8 cellular contexts compared by ENCODE assay signal in the genomic region with DNA sequence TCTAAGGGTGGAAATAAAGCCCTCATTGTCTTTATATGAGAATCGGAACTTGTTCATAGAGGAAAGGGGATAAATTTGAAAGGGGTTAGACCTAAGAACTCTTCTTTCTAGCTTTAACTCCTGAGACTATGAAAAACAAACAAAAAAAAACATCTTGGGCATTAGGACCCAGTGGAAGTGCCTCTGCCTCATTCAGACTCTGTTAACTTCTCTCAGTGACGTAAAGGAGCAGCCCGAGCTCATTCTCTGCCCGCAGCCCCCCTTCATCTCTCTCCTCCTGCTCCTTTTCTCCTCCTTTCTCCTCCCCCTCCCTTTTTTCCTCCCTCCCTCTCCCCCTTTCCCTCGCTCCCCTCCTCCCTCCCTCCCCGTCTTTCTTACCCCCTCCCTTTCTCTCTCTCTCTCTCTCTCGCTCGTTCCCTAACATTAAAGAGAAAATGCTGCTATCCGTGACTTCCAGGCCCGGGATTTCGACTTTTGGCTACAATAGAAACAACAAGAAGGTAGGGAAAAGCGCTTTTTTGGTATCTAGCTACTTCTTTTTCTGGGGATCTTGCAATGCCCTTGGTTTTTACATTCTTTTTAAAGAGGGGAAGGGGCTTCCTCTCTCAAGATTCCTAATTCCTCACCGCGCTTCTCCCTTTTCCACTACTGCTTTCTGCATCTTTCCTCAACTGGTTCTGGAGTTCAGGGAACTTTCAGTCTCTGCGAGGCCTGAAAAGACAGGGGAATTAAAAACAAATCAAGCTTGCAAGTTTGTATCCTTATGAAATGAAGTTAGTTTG. TPM values are rescaled to one million over a fixed set of nuclear protein-coding genes. Genes with fewer than 3 reads are reported as not detected.
DNase-seq lines count a peak whose midpoint lies in the region; ATAC-seq and TF ChIP-seq lines count a peak whose summit lies in the region.

A gene with protein sequence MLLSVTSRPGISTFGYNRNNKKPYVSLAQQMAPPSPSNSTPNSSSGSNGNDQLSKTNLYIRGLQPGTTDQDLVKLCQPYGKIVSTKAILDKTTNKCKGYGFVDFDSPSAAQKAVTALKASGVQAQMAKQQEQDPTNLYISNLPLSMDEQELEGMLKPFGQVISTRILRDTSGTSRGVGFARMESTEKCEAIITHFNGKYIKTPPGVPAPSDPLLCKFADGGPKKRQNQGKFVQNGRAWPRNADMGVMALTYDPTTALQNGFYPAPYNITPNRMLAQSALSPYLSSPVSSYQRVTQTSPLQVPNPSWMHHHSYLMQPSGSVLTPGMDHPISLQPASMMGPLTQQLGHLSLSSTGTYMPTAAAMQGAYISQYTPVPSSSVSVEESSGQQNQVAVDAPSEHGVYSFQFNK (plus strand): TSS at position 231 of the 782 bp plus-strand sequence. CDS start 204 bp downstream, at position 435.

- peak within 1 kb of the TSS; percentile 98 for H2AK5ac ChIP-seq in IMR-90 (ENCODE audit: low read depth, low read length)

- H3K4me2 ChIP-seq in IMR-90 (ENCODE audit: low read depth, low read length): peak within 1 kb of the TSS; percentile 100

- no peaks in the 10 kb centered on the region for H3K27me3 ChIP-seq in IMR-90 (ENCODE audit: control insufficient read depth, insufficient read depth, low read length)
- H3K27me3 ChIP-seq in Peyer's patch: no peaks in the 10 kb centered on the region
- H3K27me3 ChIP-seq in thoracic aorta (replicated peaks; ENCODE audit: insufficient read depth): no peaks in the 10 kb centered on the region

- H3K27ac ChIP-seq in IMR-90 (ENCODE audit: insufficient read depth, low read length) (peak within 1 kb of the TSS; percentile 95), Peyer's patch (peak within 1 kb of the TSS; percentile 35 to 84 (median 77)), thoracic aorta (peak within 1 kb of the TSS; percentile 68 to 92)

- H3K36me3 ChIP-seq in IMR-90 (ENCODE audit: control insufficient read depth, insufficient read depth, low read length) (peaks cover 4% of the 10 kb centered on the region), Peyer's patch (no peaks in the 10 kb centered on the region), thoracic aorta (no peaks in the 10 kb centered on the region)

- peak within 1 kb of the TSS; percentile 100 for H3K4me3 ChIP-seq in IMR-90 (ENCODE audit: insufficient read depth, low read depth, low read length)
- peak within 1 kb of the TSS; percentile 36 to 59 (median 50) for H3K4me3 ChIP-seq in Peyer's patch
- peak within 1 kb of the TSS; percentile 79 for H3K4me3 ChIP-seq in thoracic aorta

- H3K9me1 ChIP-seq in IMR-90 (ENCODE audit: insufficient read depth, low read length): peaks cover 6% of the 10 kb centered on the region

- H3K4me3 Mint-ChIP-seq in activated naive CD4-positive, alpha-beta T cell treated with anti-CD3 and anti-CD28 coated beads for 36 hours: peak within 1 kb of the TSS; percentile 62
- H3K4me3 Mint-ChIP-seq in naive B cell: peak within 1 kb of the TSS; percentile 67 to 97 (median 93)

- CTCF ChIA-PET in IMR-90 (lab: Yijun Ruan, JAX): interaction anchor here (0.5 to 1.0 kb wide), 6 partner anchors 20 to 214 kb away, joined by 3 to 9 read pairs (median 4); no protein-coding TSS in a partner anchor
- CTCF ChIA-PET in activated naive CD4-positive, alpha-beta T cell treated with anti-CD3 and anti-CD28 coated beads for 36 hours (lab: Charles Lee): interaction anchor here (0.6 to 2.7 kb wide), 9 partner anchors 8 to 467 kb away, joined by 3 to 13 read pairs (median 4); no protein-coding TSS in a partner anchor

- ATAC-seq in IMR-90 (ENCODE audit: low read depth): peak; percentile 86
- ATAC-seq in naive B cell (ENCODE audit: low read depth in 2 of 2): peak; percentile 97
- ATAC-seq in thoracic aorta (ENCODE audit: insufficient number of reproducible peaks, low FRiP score, low read depth): peak; percentile 97
- ATAC-seq in GM21825 (IDR thresholded peaks at IDR 0.05; ENCODE audit: unreplicated experiment): no peak

- H3K9me3 ChIP-seq in IMR-90 (ENCODE audit: control insufficient read depth, insufficient read depth, low read length) (no peaks in the 10 kb centered on the region), Peyer's patch (no peaks in the 10 kb centered on the region), thoracic aorta (no peaks in the 10 kb centered on the region)

- intact Hi-C loops in IMR-90 (cut with micrococcal nuclease): no loop called here
- intact Hi-C loops in activated naive CD4-positive, alpha-beta T cell treated with anti-CD3 and anti-CD28 coated beads for 36 hours (cut with micrococcal nuclease): loop anchor here (1.0 to 2.0 kb wide), 3 partner anchors 51 to 115 kb away; a partner anchor contains a TSS

- H2BK15ac ChIP-seq in IMR-90 (ENCODE audit: low read depth, low read length): peak within 1 kb of the TSS; percentile 94

- peak within 1 kb of the TSS; percentile 99 for H3K18ac ChIP-seq in IMR-90 (ENCODE audit: low read depth, low read length)

- peak within 1 kb of the TSS; percentile 98 for H4K91ac ChIP-seq in IMR-90 (ENCODE audit: insufficient read depth, low read depth, low read length)

- H4K5ac ChIP-seq in IMR-90 (ENCODE audit: low read depth, low read length): peak within 1 kb of the TSS; percentile 97

- dilution Hi-C loops in IMR-90 (cut with HindIII; ENCODE audit: low sequenced_read_pairs, unreplicated experiment): no loop called here

- TSS peak; percentile 75 for BruUV-seq in IMR-90 (replicated peaks; lab: Mats Ljungman, UMichigan)

- peak within 1 kb of the TSS; percentile 100 for H3K14ac ChIP-seq in IMR-90 (replicated peaks; ENCODE audit: low read depth, low read length)

- peaks cover 0 to 24% of the 10 kb centered on the region in 2 experiments; a peak in 2 of 4 replicates for H3K79me1 ChIP-seq in IMR-90 (ENCODE audit: low read depth in 1 of 2, low read length in 2 of 2)

- H3K27ac Mint-ChIP-seq in activated naive CD4-positive, alpha-beta T cell treated with anti-CD3 and anti-CD28 coated beads for 36 hours: no peak within 1 kb of the TSS
- peak within 1 kb of the TSS; percentile 33 to 94 (median 70) for H3K27ac Mint-ChIP-seq in naive B cell

- DNase-seq in EL (peak; percentile 94), IMR-90 (peak; percentile 94), Peyer's patch (peak; percentile 53 to 81 (median 61)), fibroblast of the conjunctiva (ENCODE audit: low read depth) (peak; percentile 88), naive B cell (peak; percentile 39), thoracic aorta (ENCODE audit: low spot score) (peak; percentile 66)
- DNase-seq in activated naive CD4-positive, alpha-beta T cell treated with anti-CD3 and anti-CD28 coated beads for 36 hours: peak; percentile 56

- POLR2A ChIA-PET in IMR-90 (lab: Charles Lee; ENCODE audit: unreplicated experiment): interaction anchor here (0.8 to 1.1 kb wide), 3 partner anchors 20 to 115 kb away, joined by 3 to 5 read pairs (median 3); no protein-coding TSS in a partner anchor

- peak within 1 kb of the TSS; percentile 40 for H2AFZ ChIP-seq in IMR-90 (replicated peaks; ENCODE audit: low read length, poor library complexity)

- peaks cover 28% of the 10 kb centered on the region for H3K4me1 Mint-ChIP-seq in activated naive CD4-positive, alpha-beta T cell treated with anti-CD3 and anti-CD28 coated beads for 36 hours (ENCODE audit: low read depth)
- peaks cover 11 to 24% (median 22%) of the 10 kb centered on the region in 3 donors for H3K4me1 Mint-ChIP-seq in naive B cell

- H3K9me3 Mint-ChIP-seq in activated naive CD4-positive, alpha-beta T cell treated with anti-CD3 and anti-CD28 coated beads for 36 hours: no peaks in the 10 kb centered on the region
- H3K9me3 Mint-ChIP-seq in naive B cell: no peaks in the 10 kb centered on the region

- peak within 1 kb of the TSS; percentile 99 for H3K4ac ChIP-seq in IMR-90 (ENCODE audit: low read depth, low read length)

- H2BK5ac ChIP-seq in IMR-90 (ENCODE audit: low read depth, low read length, poor library complexity, severe bottlenecking): peak within 1 kb of the TSS; percentile 100

- peak within 1 kb of the TSS; percentile 100 for H3K23ac ChIP-seq in IMR-90 (ENCODE audit: low read depth, low read length)

- H3K4me1 ChIP-seq in IMR-90 (ENCODE audit: control insufficient read depth, insufficient read depth, low read length) (peaks cover 8% of the 10 kb centered on the region), Peyer's patch (peaks cover 0 to 8% (median 2%) of the 10 kb centered on the region in 4 donors), thoracic aorta (ENCODE audit: control insufficient read depth in 1 of 2, low read depth in 2 of 2) (peaks cover 33 to 49% of the 10 kb centered on the region in 2 donors)

- H4K20me1 ChIP-seq in IMR-90 (ENCODE audit: insufficient read depth, low read length): no peaks in the 10 kb centered on the region; the same call in 1 of the 2 replicates

- H2BK120ac ChIP-seq in IMR-90 (ENCODE audit: low read depth, low read length): peak within 1 kb of the TSS; percentile 94

- TF ChIP-seq CTCF in IMR-90 (conservative IDR thresholded peaks at IDR 0.05; ENCODE audit: low read depth, low read length): no peak
- TF ChIP-seq CTCF in Peyer's patch (IDR thresholded peaks at IDR 0.05): no peak
- no peak for TF ChIP-seq CTCF in thoracic aorta (IDR thresholded peaks at IDR 0.05)

- 0% methylated on average over 4 of the region's 15 CpGs; no CpG with 5 or more reads in 1 of the 2 experiments for WGBS in IMR-90 (ENCODE audit: extremely low coverage in 2 of 2, insufficient read length in 1 of 2), 2 experiments

- H3K27me3 Mint-ChIP-seq in activated naive CD4-positive, alpha-beta T cell treated with anti-CD3 and anti-CD28 coated beads for 36 hours (ENCODE audit: low read depth): no peaks in the 10 kb centered on the region
- peaks cover 0 to 7% (median 0%) of the 10 kb centered on the region in 3 donors for H3K27me3 Mint-ChIP-seq in naive B cell

- H2BK20ac ChIP-seq in IMR-90 (ENCODE audit: low read depth, low read length): peak within 1 kb of the TSS; percentile 95

- peak within 1 kb of the TSS; percentile 81 to 97 for H4K8ac ChIP-seq in IMR-90 (ENCODE audit: low read depth in 2 of 2, low read length in 2 of 2)

- in situ Hi-C loops in IMR-90 (cut with MboI; ENCODE audit: low sequenced_read_pairs): loop anchor here (5.0 to 25.0 kb wide), 2 partner anchors 46 to 466 kb away; a partner anchor contains a TSS

- no peak for TF ChIP-seq RAD21 in IMR-90 (IDR thresholded peaks at IDR 0.05; ENCODE audit: low read length)

- peak within 1 kb of the TSS; percentile 100 for H3K9ac ChIP-seq in IMR-90 (ENCODE audit: low read depth, low read length)

- TF ChIP-seq POLR2A in IMR-90 (IDR thresholded peaks at IDR 0.05; ENCODE audit: low read depth, low read length): no peak
- TF ChIP-seq POLR2A in Peyer's patch (IDR thresholded peaks at IDR 0.05): no peak

- H2AK9ac ChIP-seq in IMR-90 (replicated peaks; ENCODE audit: low read depth, low read length, poor library complexity): peak within 1 kb of the TSS; percentile 99

- peak within 1 kb of the TSS; percentile 99 for H3K56ac ChIP-seq in IMR-90 (ENCODE audit: extremely low read depth, insufficient read depth, low read length)

- H3K36me3 Mint-ChIP-seq in activated naive CD4-positive, alpha-beta T cell treated with anti-CD3 and anti-CD28 coated beads for 36 hours (ENCODE audit: low read depth): no peaks in the 10 kb centered on the region
- no peaks in the 10 kb centered on the region for H3K36me3 Mint-ChIP-seq in naive B cell

RNA-seq across cellular contexts. Expression of the gene that starts here (rescaled TPM):
- total RNA-seq in IMR-90 (2012; rRNA removed) (28.3 and 38.0 TPM in 2 replicates), Peyer's patch (10 to 100 TPM; 10.7 to 22.3 (median 12.5) TPM), thoracic aorta (10 to 100 TPM; 33.4 to 40.2 TPM)
- polyA plus RNA-seq in IMR-90 (2012; rRNA removed) (41.9 and 43.6 TPM in 2 replicates), naive B cell (ENCODE audit: low read depth in 6 of 6) (1 to 10 TPM in 1 of 6 donors, under 1 TPM in 5; 0.03 to 6.0 (median 0.54) TPM)
- 15.4 and 18.3 TPM in 2 replicates for polyA plus RNA-seq in IMR-90 (2012; cell fraction: cytosol; rRNA removed)
- 30.3 and 56.5 TPM in 2 replicates for polyA plus RNA-seq in IMR-90 (2012; cell fraction: nucleus; rRNA removed; ENCODE audit: low replicate concordance)
- total RNA-seq in activated naive CD4-positive, alpha-beta T cell treated with anti-CD3 and anti-CD28 coated beads for 36 hours: 1 to 10 TPM; 2.5 to 5.1 TPM

Comparison
In these comparisons a context has a peak if more than half of its experiments do, and no peak if none do; other contexts are left out.
1. DNase-seq: peak in every context shown above with its lines; median percentile 94 in EL; 94 in IMR-90; 88 in fibroblast of the conjunctiva; 66 in thoracic aorta; 61 in Peyer's patch; 56 in activated naive CD4-positive, alpha-beta T cell treated with anti-CD3 and anti-CD28 coated beads for 36 hours; 39 in naive B cell.